9 cellular contexts compared by ENCODE assay signal in the genomic region with DNA sequence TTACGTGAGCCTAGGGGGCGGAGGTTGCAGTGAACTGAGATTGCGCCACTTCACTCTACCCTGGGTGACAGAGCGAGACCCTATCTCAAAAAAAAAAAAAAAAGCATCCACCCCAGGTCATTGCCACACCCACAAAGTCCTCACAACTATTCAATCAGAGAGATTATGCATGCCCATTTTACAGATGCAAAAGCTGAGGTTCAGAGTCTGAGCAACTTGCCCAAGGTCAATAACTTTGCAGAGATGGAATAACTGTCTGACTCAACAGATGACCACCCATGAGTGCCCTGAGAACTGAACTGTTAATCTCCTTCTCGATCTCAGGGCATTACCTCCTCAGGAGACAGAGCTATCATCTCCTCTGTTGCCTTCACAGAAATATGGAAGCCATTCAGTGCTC. TPM values are rescaled to one million over a fixed set of nuclear protein-coding genes. Genes with fewer than 3 reads are reported as not detected.
"Had no signal": no experiment of that assay in that cellular context is flagged by ENCODE, and none has a peak within 500 bp of the region (broad histone marks: within the 10 kb centered on the region; RNA-seq: fewer than 3 reads in every experiment).

No MANE protein-coding gene starts in this region.

- ATAC-seq: GM12878 had no signal

- H3K4me3 ChIP-seq: GM12878 had no signal

- DNase-seq: GDM1, GF-D8 had no signal

- FAIRE-seq: G401.6, GM12878, GM12891, GM12892, GM18507, GM19239 had no signal

RNA-seq across cellular contexts. Expression of gene TMEM114, which starts 5.5 kb away (rescaled TPM):
- total RNA-seq: G401, GM12878 had no signal
- polyA plus RNA-seq: GM12878 had no signal
